9 cellular contexts compared by ENCODE assay signal in genomic region chr1:22866868-22867267, GRCh38.
"Had no signal": no experiment of that assay in that cellular context is flagged by ENCODE, and none has a peak within 500 bp of the region (broad histone marks: within the 10 kb centered on the region; RNA-seq: fewer than 3 reads in every experiment).

No MANE protein-coding gene starts in this region.

- DNase-seq: GM23248, GOT3, H7, HFFc6, IMR-90, KBM-7 had no signal

- H3K27ac ChIP-seq: GM23248, HL-60 had no signal

- H3K9me3 ChIP-seq: HAP-1 had no signal

- H3K4me1 ChIP-seq: HAP-1 had no signal

- ATAC-seq: HCT116 had no signal

- H3K4me3 ChIP-seq: GM23248, HAP-1 had no signal

- H3K9ac ChIP-seq: GM23248 had no signal

- H3K36me3 ChIP-seq: HAP-1 had no signal

- H2AFZ ChIP-seq: GM23248 had no signal

- H3K4me3 Mint-ChIP-seq: HFFc6 had no signal

- H3K27ac Mint-ChIP-seq: HFFc6 had no signal
